Comparison of ENCODE assay signal across 22 cellular contexts in genomic region chr19:41384351-41384750, GRCh38.
"Had no signal": no experiment of that assay in that cellular context is flagged by ENCODE, and none has a peak within 500 bp of the region (broad histone marks: within the 10 kb centered on the region; RNA-seq: fewer than 3 reads in every experiment).

No MANE protein-coding gene starts in this region.

- H3K9ac ChIP-seq: SK-N-SH had no signal

- H3K9me3 ChIP-seq: breast epithelium, SJCRH30, SK-N-SH had no signal

- H3K27me3 Mint-ChIP-seq: activated CD4-positive, alpha-beta memory T cell treated with anti-CD3 and anti-CD28 coated beads for 36 hours; activated CD4-positive, alpha-beta T cell treated with anti-CD3 and anti-CD28 coated beads, Interleukin-2, amount 10 ng/mL, durations not matched to agents 24 days and 14 days; activated naive CD4-positive, alpha-beta T cell treated with anti-CD3 and anti-CD28 coated beads, Interleukin-2, amount 50 U/mL, for 24 hours had no signal

- H3K27me3 ChIP-seq: breast epithelium, SJCRH30 had no signal

- DNase-seq: activated CD4-positive, alpha-beta memory T cell treated with anti-CD3 and anti-CD28 coated beads for 36 hours; activated CD4-positive, alpha-beta T cell treated with anti-CD3 and anti-CD28 coated beads, Interleukin-2, amount 10 ng/mL, durations not matched to agents 24 days and 14 days; activated CD4-positive, CD25-positive, alpha-beta regulatory T cell treated with anti-CD3 and anti-CD28 coated beads, Interleukin-2, amount 50 U/mL, for 72 hours; activated CD8-positive, alpha-beta memory T cell treated with anti-CD3 and anti-CD28 coated beads for 24 hours; activated naive CD4-positive, alpha-beta T cell; activated T-cell treated with anti-CD3 and anti-CD28 coated beads, Interleukin-2, amount 50 U/mL, for 72 hours; aorta; caudate nucleus; NCI-H1048; NCI-H2029; NCI-H2107; NCI-H2171 treated with DMSO at 0.1 percent for 48 hours; NCI-H226; NCI-H526; NCI-H82; Right ventricle myocardium superior; RPMI8226; SJCRH30; SK-N-SH; T-helper 1 cell had no signal

- H3K4me1 Mint-ChIP-seq: activated CD4-positive, alpha-beta T cell treated with anti-CD3 and anti-CD28 coated beads, Interleukin-2, amount 10 ng/mL, durations not matched to agents 24 days and 14 days; activated naive CD4-positive, alpha-beta T cell treated with anti-CD3 and anti-CD28 coated beads, Interleukin-2, amount 50 U/mL, for 24 hours had no signal

- H3K27ac ChIP-seq: breast epithelium, SJCRH30 had no signal

- ATAC-seq: activated T-cell treated with anti-CD3 and anti-CD28 coated beads, Interleukin-2, amount 50 U/mL, for 72 hours had no signal

- H3K9me3 Mint-ChIP-seq: activated CD4-positive, alpha-beta memory T cell treated with anti-CD3 and anti-CD28 coated beads for 36 hours; activated CD4-positive, alpha-beta T cell treated with anti-CD3 and anti-CD28 coated beads, Interleukin-2, amount 10 ng/mL, durations not matched to agents 24 days and 14 days; activated naive CD4-positive, alpha-beta T cell treated with anti-CD3 and anti-CD28 coated beads, Interleukin-2, amount 50 U/mL, for 24 hours; activated T-cell treated with anti-CD3 and anti-CD28 coated beads, Interleukin-2, amount 50 U/mL, for 72 hours had no signal

- H3K4me1 ChIP-seq: breast epithelium, SJCRH30 had no signal

- H3K4me3 Mint-ChIP-seq: activated CD4-positive, alpha-beta memory T cell treated with anti-CD3 and anti-CD28 coated beads for 36 hours; activated CD4-positive, alpha-beta T cell treated with anti-CD3 and anti-CD28 coated beads, Interleukin-2, amount 10 ng/mL, durations not matched to agents 24 days and 14 days; activated naive CD4-positive, alpha-beta T cell treated with anti-CD3 and anti-CD28 coated beads, Interleukin-2, amount 50 U/mL, for 24 hours; activated T-cell treated with anti-CD3 and anti-CD28 coated beads, Interleukin-2, amount 50 U/mL, for 72 hours had no signal

- H3K4me2 ChIP-seq: SK-N-SH had no signal

- H3K36me3 ChIP-seq: breast epithelium had no signal

- H3K27ac Mint-ChIP-seq: activated CD4-positive, alpha-beta memory T cell treated with anti-CD3 and anti-CD28 coated beads for 36 hours; activated CD4-positive, alpha-beta T cell treated with anti-CD3 and anti-CD28 coated beads, Interleukin-2, amount 10 ng/mL, durations not matched to agents 24 days and 14 days; activated naive CD4-positive, alpha-beta T cell treated with anti-CD3 and anti-CD28 coated beads, Interleukin-2, amount 50 U/mL, for 24 hours; activated T-cell treated with anti-CD3 and anti-CD28 coated beads, Interleukin-2, amount 50 U/mL, for 72 hours had no signal

- H3K4me3 ChIP-seq: breast epithelium, SJCRH30 had no signal
